ENCODE assay signal across 8 cellular contexts in genomic region chr2:168119519-168120141, GRCh38.
DNase-seq lines count a peak whose midpoint lies in the region; TF ChIP-seq lines count a peak whose summit lies in the region.

No MANE protein-coding gene starts in this region.

- H3K4me1 ChIP-seq in parathyroid adenoma: peaks cover 6% of the 10 kb centered on the region

- no peaks in the 10 kb centered on the region for H3K27me3 ChIP-seq in parathyroid adenoma (ENCODE audit: control insufficient read depth, insufficient read depth, low read length)

- peaks cover 3% of the 10 kb centered on the region for H3K79me2 ChIP-seq in parathyroid adenoma

- DNase-seq in NCI-H1436 (lab: John Stamatoyannopoulos, UW) (peak; percentile 33), NCI-H1436 treated with DMSO at 0.1 percent for 48 hours (lab: John Stamatoyannopoulos, UW) (no peak), GM20000 (ENCODE audit: low spot score) (peak; percentile 20), LHCN-M2 (ENCODE audit: low read depth) (peak; percentile 58), SK-N-MC (ENCODE audit: low read depth, low spot score) (peak; percentile 88), foreskin fibroblast (peak; percentile 50 to 82)
- no peak for DNase-seq in activated naive CD4-positive, alpha-beta T cell (lab: John Stamatoyannopoulos, UW)

- H3K4me2 ChIP-seq in parathyroid adenoma (ENCODE audit: low read length): no peak overlapping the region

- H3K27ac ChIP-seq in SK-N-MC (peak overlapping the region; percentile 94), parathyroid adenoma (peak overlapping the region; percentile 62)

- peak overlapping the region; percentile 49 for H2AFZ ChIP-seq in parathyroid adenoma

- TF ChIP-seq CTCF in GM20000 (IDR thresholded peaks at IDR 0.05; ENCODE audit: extremely low read depth, missing control alignments): peak; percentile 16
- TF ChIP-seq CTCF in foreskin fibroblast (IDR thresholded peaks at IDR 0.05; ENCODE audit: low read depth, low read length): peak; percentile 64
- peak; percentile 46 for TF ChIP-seq CTCF in parathyroid adenoma (IDR thresholded peaks at IDR 0.05)

- H3K36me3 ChIP-seq in SK-N-MC (ENCODE audit: insufficient read depth, low read length): peaks cover 5% of the 10 kb centered on the region; the same call in 1 of the 2 replicates
- H3K36me3 ChIP-seq in parathyroid adenoma (ENCODE audit: control insufficient read depth, insufficient read depth, low read length): no peaks in the 10 kb centered on the region

- peak overlapping the region; percentile 67 for H3K4me3 ChIP-seq in SK-N-MC
- H3K4me3 ChIP-seq in foreskin fibroblast (ENCODE audit: low read depth in 1 of 2, low read length in 2 of 2): no peak overlapping the region
- H3K4me3 ChIP-seq in parathyroid adenoma (ENCODE audit: low read depth, low read length): no peak overlapping the region

- peak overlapping the region; percentile 65 for H3K9ac ChIP-seq in SK-N-MC (ENCODE audit: insufficient read length)
- H3K9ac ChIP-seq in parathyroid adenoma: no peak overlapping the region

- H3K9me3 ChIP-seq in SK-N-MC (ENCODE audit: low read depth, low read length): no peaks in the 10 kb centered on the region
- no peaks in the 10 kb centered on the region for H3K9me3 ChIP-seq in parathyroid adenoma (ENCODE audit: control insufficient read depth, low read length)

Comparison
In these comparisons a context has a peak if more than half of its experiments do, and no peak if none do; other contexts are left out.
1. DNase-seq: peak in NCI-H1436 (single experiment), GM20000 (single experiment), LHCN-M2 (single experiment), SK-N-MC (single experiment) and foreskin fibroblast (2 of 2); none in NCI-H1436 treated with DMSO at 0.1 percent for 48 hours (single experiment) and activated naive CD4-positive, alpha-beta T cell (0 of 4).
2. Peak in every context shown above with its lines, with median percentiles within 50 percentile points of each other: CTCF ChIP-seq.